In genomic region chr14:54282849-54283248, GRCh38 we compare ENCODE assay signal across 34 cellular contexts.
"Had no signal": no experiment of that assay in that cellular context is flagged by ENCODE, and none has a peak within 500 bp of the region (broad histone marks: within the 10 kb centered on the region; RNA-seq: fewer than 3 reads in every experiment).

No MANE protein-coding gene starts in this region.

- H3K27ac ChIP-seq: adrenal gland, body of pancreas, brain microvascular endothelial cell, breast epithelium, VCaP had no signal

- DNase-seq: activated B cell treated with CpG ODN at 0.5 μM for 24 hours; activated CD4-positive, alpha-beta memory T cell treated with anti-CD3 and anti-CD28 coated beads for 36 hours; activated CD4-positive, alpha-beta T cell treated with anti-CD3 and anti-CD28 coated beads for 4 hours; activated CD4-positive, alpha-beta T cell treated with anti-CD3 and anti-CD28 coated beads, Interleukin-2, amount 10 ng/mL, durations not matched to agents 24 days and 14 days; activated CD4-positive, alpha-beta T cell treated with anti-CD3 and anti-CD28 coated beads, Interleukin-2, amount 50 U/mL, for 1 hour; activated CD4-positive, alpha-beta T cell treated with anti-CD3 and anti-CD28 coated beads, Interleukin-2, amount 50 U/mL, for 4 hours; activated CD4-positive, CD25-positive, alpha-beta regulatory T cell treated with anti-CD3 and anti-CD28 coated beads, Interleukin-2, amount 50 U/mL, for 72 hours; activated CD8-positive, alpha-beta memory T cell treated with anti-CD3 and anti-CD28 coated beads, Interleukin-2, amount 50 U/mL, for 4 hours; activated CD8-positive, alpha-beta T cell treated with anti-CD3 and anti-CD28 coated beads for 36 hours; activated effector memory CD4-positive, alpha-beta T cell treated with anti-CD3 and anti-CD28 coated beads, Interleukin-2, amount 50 U/mL, for 16 hours; activated gamma-delta T cell treated with Interleukin-2 at 50 U/mL for 16 hours; activated naive CD4-positive, alpha-beta T cell; activated naive CD4-positive, alpha-beta T cell treated with anti-CD3 and anti-CD28 coated beads for 36 hours; activated naive CD4-positive, alpha-beta T cell treated with anti-CD3 and anti-CD28 coated beads, Interleukin-2, amount 50 U/mL, for 16 hours; activated naive CD8-positive, alpha-beta T cell treated with anti-CD3 and anti-CD28 coated beads for 36 hours; activated T-cell treated with anti-CD3 and anti-CD28 coated beads for 4 hours; activated T-cell treated with anti-CD3 and anti-CD28 coated beads, Interleukin-2, amount 50 U/mL, for 1 hour; activated T-cell treated with anti-CD3 and anti-CD28 coated beads, Interleukin-2, amount 50 U/mL, for 4 hours; activated T-cell treated with anti-CD3 and anti-CD28 coated beads, Interleukin-2, amount 50 U/mL, for 72 hours; adrenal gland; amniotic stem cell; aorta; body of pancreas; brain microvascular endothelial cell; central memory CD4-positive, alpha-beta T cell; T-helper 1 cell; T-helper 2 cell; T-helper 9 cell had no signal

- H3K27me3 ChIP-seq: adrenal gland, body of pancreas, brain microvascular endothelial cell, breast epithelium had no signal

- H3K4me1 ChIP-seq: adrenal gland, body of pancreas, breast epithelium had no signal

- H3K36me3 ChIP-seq: adrenal gland, brain microvascular endothelial cell, breast epithelium had no signal

- ATAC-seq: activated CD8-positive, alpha-beta T cell treated with anti-CD3 and anti-CD28 coated beads for 36 hours; activated naive CD4-positive, alpha-beta T cell treated with anti-CD3 and anti-CD28 coated beads, Interleukin-2, amount 50 U/mL, for 72 hours; activated T-cell treated with anti-CD3 and anti-CD28 coated beads, Interleukin-2, amount 50 U/mL, for 4 hours; activated T-cell treated with anti-CD3 and anti-CD28 coated beads, Interleukin-2, amount 50 U/mL, for 72 hours; activated T-helper 17 cell treated with anti-CD3 and anti-CD28 coated beads, Interleukin-2, amount 50 U/mL, for 72 hours; body of pancreas had no signal

- FAIRE-seq: astrocyte, TTC549 had no signal

- H3K9me3 ChIP-seq: adrenal gland, body of pancreas, breast epithelium had no signal

- H3K4me3 ChIP-seq: adrenal gland, body of pancreas, breast epithelium had no signal
